17 cellular contexts compared by ENCODE assay signal in the genomic region with DNA sequence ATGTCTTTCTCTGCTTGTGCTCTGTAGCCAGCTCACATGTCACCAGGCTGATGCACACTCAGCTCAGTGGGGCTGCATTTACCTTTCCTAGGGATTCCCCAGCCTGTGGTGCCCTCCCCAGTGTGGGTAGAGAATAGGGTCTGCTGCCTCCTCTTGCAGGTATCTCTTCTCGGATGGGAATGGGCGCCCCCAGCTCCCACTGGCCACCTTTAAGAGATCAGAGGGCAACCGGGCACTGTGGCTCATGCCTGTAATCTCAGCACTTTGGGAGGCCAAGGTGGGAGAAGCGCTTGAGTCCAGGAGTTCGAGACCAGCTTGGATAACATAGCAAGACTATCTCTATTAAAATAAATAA. TPM values are rescaled to one million over a fixed set of nuclear protein-coding genes. Genes with fewer than 3 reads are reported as not detected.
DNase-seq lines count a peak whose midpoint lies in the region; ATAC-seq, FAIRE-seq and TF ChIP-seq lines count a peak whose summit lies in the region.
"Had no signal": no experiment of that assay in that cellular context is flagged by ENCODE, and none has a peak within 500 bp of the region (broad histone marks: within the 10 kb centered on the region; RNA-seq: fewer than 3 reads in every experiment).

No MANE protein-coding gene starts in this region.

- H3K36me3 Mint-ChIP-seq in activated naive CD4-positive, alpha-beta T cell treated with anti-CD3 and anti-CD28 coated beads, Interleukin-2, amount 50 U/mL, for 72 hours: no peaks in the 10 kb centered on the region
- peaks cover 11% of the 10 kb centered on the region for H3K36me3 Mint-ChIP-seq in activated CD8-positive, alpha-beta T cell treated with anti-CD3 and anti-CD28 coated beads, Interleukin-2, amount 10 ng/mL, durations not matched to agents 7 days and 5 days (ENCODE audit: low read depth)
- peaks cover 9% of the 10 kb centered on the region for H3K36me3 Mint-ChIP-seq in type B pancreatic cell

- H3K4me3 Mint-ChIP-seq in activated CD8-positive, alpha-beta T cell treated with anti-CD3 and anti-CD28 coated beads, Interleukin-2, amount 10 ng/mL, durations not matched to agents 7 days and 5 days: no peak overlapping the region
- H3K4me3 Mint-ChIP-seq in type B pancreatic cell: peak overlapping the region; percentile 74

- no peak for TF ChIP-seq POLR2A in HepG2 (IDR thresholded peaks at IDR 0.05; ENCODE audit: insufficient read depth in 1 of 2, low read depth in 2 of 2, low read length in 2 of 2)

- no peaks in the 10 kb centered on the region for H3K9me3 Mint-ChIP-seq in activated naive CD4-positive, alpha-beta T cell treated with anti-CD3 and anti-CD28 coated beads, Interleukin-2, amount 50 U/mL, for 72 hours
- H3K9me3 Mint-ChIP-seq in activated CD8-positive, alpha-beta T cell treated with anti-CD3 and anti-CD28 coated beads, Interleukin-2, amount 10 ng/mL, durations not matched to agents 7 days and 5 days (ENCODE audit: insufficient read depth): no peaks in the 10 kb centered on the region
- no peaks in the 10 kb centered on the region for H3K9me3 Mint-ChIP-seq in type B pancreatic cell

- H4K20me1 ChIP-seq in HepG2 (ENCODE audit: insufficient read depth, low read length): no peaks in the 10 kb centered on the region
- H4K20me1 ChIP-seq in PC-9 (ENCODE audit: insufficient read depth): peaks cover 3% of the 10 kb centered on the region

- H2AFZ ChIP-seq in HepG2 (ENCODE audit: low read length) (no peak overlapping the region), PC-9 (no peak overlapping the region)

- no peak for ATAC-seq in activated naive CD4-positive, alpha-beta T cell treated with anti-CD3 and anti-CD28 coated beads, Interleukin-2, amount 50 U/mL, for 72 hours
- no peak for ATAC-seq in activated CD8-positive, alpha-beta T cell treated with anti-CD3 and anti-CD28 coated beads, Interleukin-2, amount 10 ng/mL, durations not matched to agents 7 days and 5 days
- ATAC-seq in HepG2 (no peak), GM21390 (IDR thresholded peaks at IDR 0.05; ENCODE audit: unreplicated experiment) (no peak)
- ATAC-seq: left cardiac atrium had no signal

- no peak overlapping the region for H3K27ac ChIP-seq in HepG2 (ENCODE audit: extremely low read length, insufficient read depth, low read length)
- no peak overlapping the region for H3K27ac ChIP-seq in PC-9
- H3K27ac ChIP-seq: ovary, SJSA1, suprapubic skin had no signal

- H3K27me3 ChIP-seq in HepG2 (ENCODE audit: control insufficient read depth in 1 of 2, insufficient read depth in 2 of 2, low read length in 2 of 2) (peaks cover 2 to 13% of the 10 kb centered on the region in 2 experiments; a peak in 4 of 5 replicates), PC-9 (ENCODE audit: insufficient read depth, low read depth) (no peaks in the 10 kb centered on the region)
- H3K27me3 ChIP-seq: ovary, SJSA1, suprapubic skin had no signal

- DNase-seq in activated naive CD4-positive, alpha-beta T cell treated with anti-CD3 and anti-CD28 coated beads, Interleukin-2, amount 50 U/mL, for 72 hours (ENCODE audit: low spot score in 2 of 2): peak in 1 of 2 donors; percentile 47
- DNase-seq in activated naive CD4-positive, alpha-beta T cell (lab: John Stamatoyannopoulos, UW): no peak
- no peak for DNase-seq in activated CD8-positive, alpha-beta T cell treated with anti-CD3 and anti-CD28 coated beads, Interleukin-2, amount 10 ng/mL, durations not matched to agents 7 days and 5 days
- DNase-seq in HepG2 (ENCODE audit: low spot score) (no peak), type B pancreatic cell (ENCODE audit: extremely low spot score, unreplicated experiment) (no peak), PC-9 (no peak), cerebellum (ENCODE audit: low spot score) (no peak)
- DNase-seq: midbrain, MV-4-11, NCI-H2029 treated with DMSO at 0.1 percent for 48 hours, NCI-H524 treated with DMSO at 0.1 percent for 48 hours had no signal

- no peaks in the 10 kb centered on the region for H3K27me3 Mint-ChIP-seq in activated CD8-positive, alpha-beta T cell treated with anti-CD3 and anti-CD28 coated beads, Interleukin-2, amount 10 ng/mL, durations not matched to agents 7 days and 5 days (ENCODE audit: low read depth)
- peaks cover 3% of the 10 kb centered on the region for H3K27me3 Mint-ChIP-seq in type B pancreatic cell

- no peak for FAIRE-seq in HepG2 (lab: Jason Lieb, UNC)

- H3K9me3 ChIP-seq in HepG2 (ENCODE audit: low read length) (no peaks in the 10 kb centered on the region), PC-9 (ENCODE audit: insufficient read depth, low read depth) (no peaks in the 10 kb centered on the region)
- H3K9me3 ChIP-seq: ovary, SJSA1, suprapubic skin had no signal

- TF ChIP-seq CTCF in HepG2 (CRISPR knock-in tag; IDR thresholded peaks at IDR 0.05): no peak
- TF ChIP-seq CTCF in type B pancreatic cell (conservative IDR thresholded peaks at IDR 0.05): no peak
- TF ChIP-seq CTCF in PC-9 (conservative IDR thresholded peaks at IDR 0.05): no peak

- in situ Hi-C loops in HepG2 (cut with HindIII; ENCODE audit: extremely low pct_ligation_motif_present, low pct_unique_long_range_greater_than_20kb): no loop called here

- H3K4me3 ChIP-seq in HepG2 (replicated peaks in 1 of 3; ENCODE audit: insufficient read depth in 1 of 3, low read depth in 2 of 3, low read length in 3 of 3) (no peak overlapping the region), PC-9 (no peak overlapping the region)
- H3K4me3 ChIP-seq: coronary artery, ovary, SJSA1, suprapubic skin had no signal

- H3K4me2 ChIP-seq in HepG2 (ENCODE audit: low read depth, low read length) (no peak overlapping the region), PC-9 (no peak overlapping the region)

- H3K4me1 ChIP-seq in HepG2 (ENCODE audit: insufficient read depth, low read length) (peaks cover 28% of the 10 kb centered on the region), PC-9 (replicated peaks; ENCODE audit: insufficient read depth) (0 out of 2 replicates have a peak, but pooled peaks cover 8% of the 10 kb centered on the region)

- H3K36me3 ChIP-seq in HepG2 (replicated peaks in 1 of 2; ENCODE audit: control insufficient read depth in 1 of 2, insufficient read depth in 2 of 2, low read length in 2 of 2) (peaks cover 2 to 8% of the 10 kb centered on the region in 2 experiments; a peak in 4 of 5 replicates), PC-9 (ENCODE audit: low read depth) (no peaks in the 10 kb centered on the region)
- H3K36me3 ChIP-seq: ovary had no signal

- POLR2A ChIA-PET in activated CD8-positive, alpha-beta T cell treated with anti-CD3 and anti-CD28 coated beads, Interleukin-2, amount 10 ng/mL, durations not matched to agents 7 days and 5 days (lab: Charles Lee): interaction anchor here (0.9 to 3.1 kb wide), 3 partner anchors 13 to 48 kb away, joined by 3 to 18 read pairs (median 5); a partner anchor contains a TSS
- POLR2A ChIA-PET in HepG2 (lab: Yijun Ruan, JAX): no interaction called here
- POLR2A ChIA-PET in PC-9 (lab: Charles Lee; ENCODE audit: unreplicated experiment): no interaction called here

- no peak for TF ChIP-seq RAD21 in HepG2 (CRISPR knock-in tag; IDR thresholded peaks at IDR 0.05)

- H3K27ac Mint-ChIP-seq in activated naive CD4-positive, alpha-beta T cell treated with anti-CD3 and anti-CD28 coated beads, Interleukin-2, amount 50 U/mL, for 72 hours: peak overlapping the region; percentile 25 to 89
- H3K27ac Mint-ChIP-seq in activated CD8-positive, alpha-beta T cell treated with anti-CD3 and anti-CD28 coated beads, Interleukin-2, amount 10 ng/mL, durations not matched to agents 7 days and 5 days: peak overlapping the region; percentile 42
- H3K27ac Mint-ChIP-seq in type B pancreatic cell: no peak overlapping the region

- WGBS in HepG2 (ENCODE audit: low lambda C conversion rate): 98% methylated on average over 5 of the region's 5 CpGs

- BruUV-seq in HepG2 (replicated peaks; lab: Mats Ljungman, UMichigan): no TSS peak
- no TSS peak for BruUV-seq in PC-9 (replicated peaks; lab: Mats Ljungman, UMichigan)

- peaks cover 12% of the 10 kb centered on the region for H3K79me2 ChIP-seq in HepG2 (ENCODE audit: insufficient read depth, low read length)
- peaks cover 22% of the 10 kb centered on the region for H3K79me2 ChIP-seq in PC-9 (ENCODE audit: low read depth)

- no peak overlapping the region for H3K9ac ChIP-seq in HepG2 (ENCODE audit: insufficient read depth, low read depth, low read length)

- CTCF ChIA-PET in activated CD8-positive, alpha-beta T cell treated with anti-CD3 and anti-CD28 coated beads, Interleukin-2, amount 10 ng/mL, durations not matched to agents 7 days and 5 days (lab: Charles Lee): interaction anchor here (0.9 to 5.0 kb wide), 3 partner anchors 12 to 255 kb away, joined by 4 to 43 read pairs (median 7); a partner anchor contains a TSS
- CTCF ChIA-PET in HepG2 (lab: Yijun Ruan, JAX; ENCODE audit: low intra/inter-chr PET ratio, low total read pairs) (no interaction called here), PC-9 (lab: Charles Lee) (no interaction called here)

- peaks cover 20% of the 10 kb centered on the region; the same call in 1 of the 2 replicates for H3F3A ChIP-seq in PC-9 (ENCODE audit: insufficient read depth, low read depth)

- no peak for TF ChIP-seq EP300 in HepG2 (IDR thresholded peaks at IDR 0.05; ENCODE audit: low read depth in 2 of 2, low read length in 2 of 2)
- TF ChIP-seq EP300 in HepG2 (CRISPR knock-in tag; IDR thresholded peaks at IDR 0.05; ENCODE audit: borderline replicate concordance): no peak

- peaks cover 47% of the 10 kb centered on the region for H3K4me1 Mint-ChIP-seq in activated CD8-positive, alpha-beta T cell treated with anti-CD3 and anti-CD28 coated beads, Interleukin-2, amount 10 ng/mL, durations not matched to agents 7 days and 5 days (ENCODE audit: low read depth)
- peaks cover 16% of the 10 kb centered on the region for H3K4me1 Mint-ChIP-seq in type B pancreatic cell (ENCODE audit: unreplicated experiment)

- no peaks in the 10 kb centered on the region for H3K9me2 ChIP-seq in PC-9 (ENCODE audit: insufficient read depth)

- intact Hi-C loops in HepG2 (cut with micrococcal nuclease; ENCODE audit: unreplicated experiment): no loop called here
- intact Hi-C loops in PC-9 (cut with micrococcal nuclease; ENCODE audit: unreplicated experiment): no loop called here

RNA-seq across cellular contexts. Expression of a gene that starts 3.3 kb away (rescaled TPM):
- total RNA-seq in activated naive CD4-positive, alpha-beta T cell treated with anti-CD3 and anti-CD28 coated beads, Interleukin-2, amount 50 U/mL, for 72 hours: 10 to 100 TPM; 31.5 to 32.7 TPM
- total RNA-seq in activated CD8-positive, alpha-beta T cell treated with anti-CD3 and anti-CD28 coated beads, Interleukin-2, amount 10 ng/mL, durations not matched to agents 7 days and 5 days: 10 to 100 TPM; 24.7 to 26.0 TPM
- 7.5 and 22.1 TPM in 2 replicates for total RNA-seq in HepG2 (2016; rRNA removed; fragmentation: Illumina TruSeq; extraction: Trizol)
- 10.5 and 11.7 TPM in 2 replicates for total RNA-seq in HepG2 (2016; cell fraction: cytosol; rRNA removed; fragmentation: Illumina TruSeq; extraction: Trizol; ENCODE audit: low read depth)
- total RNA-seq in HepG2 (2016; cell fraction: insoluble cytoplasmic fraction; rRNA removed; fragmentation: Illumina TruSeq; extraction: Trizol): 6.2 and 23.3 TPM in 2 replicates
- 9.8 and 10.1 TPM in 2 replicates for total RNA-seq in HepG2 (2016; cell fraction: membrane; rRNA removed; fragmentation: Illumina TruSeq; extraction: Trizol)
- total RNA-seq in HepG2 (2016; cell fraction: nucleus; rRNA removed; fragmentation: Illumina TruSeq; extraction: Trizol): 20.2 and 23.1 TPM in 2 replicates
- polyA plus RNA-seq in HepG2 (2011; rRNA removed): 17.0 and 22.7 TPM in 2 replicates
- 9.6 and 15.4 TPM in 2 replicates for polyA plus RNA-seq in HepG2 (2011; cell fraction: cytosol; rRNA removed)
- polyA plus RNA-seq in HepG2 (2011; cell fraction: nucleus; rRNA removed): 39.0 and 41.1 TPM in 2 replicates
- polyA plus RNA-seq in HepG2 (2012): 13.3 and 17.4 TPM in 2 replicates
- 1.4 and 1.5 TPM in 2 replicates for polyA plus RNA-seq in HepG2 (2016; cell fraction: cytosol; fragmentation: Illumina TruSeq; extraction: Trizol; ENCODE audit: low read depth)
- 4.9 and 6.1 TPM in 2 replicates for polyA plus RNA-seq in HepG2 (2016; cell fraction: insoluble cytoplasmic fraction; fragmentation: Illumina TruSeq; extraction: Trizol; ENCODE audit: low read depth)
- polyA plus RNA-seq in HepG2 (2016; cell fraction: membrane; fragmentation: Illumina TruSeq; extraction: Trizol; ENCODE audit: low read depth): 2.1 and 2.5 TPM in 2 replicates
- 37.4 and 38.2 TPM in 2 replicates for polyA plus RNA-seq in HepG2 (2016; cell fraction: nucleus; fragmentation: Illumina TruSeq; extraction: Trizol; ENCODE audit: insufficient read depth, low read depth)
- polyA minus RNA-seq in HepG2 (2011; rRNA and poly(A)+ RNA removed; ENCODE audit: low replicate concordance): 34.0 and 72.4 TPM in 2 replicates
- polyA minus RNA-seq in HepG2 (2011; cell fraction: cytosol; rRNA and poly(A)+ RNA removed): 22.9 and 27.6 TPM in 2 replicates
- 14.0 and 16.7 TPM in 2 replicates for polyA minus RNA-seq in HepG2 (2011; cell fraction: nucleus; rRNA and poly(A)+ RNA removed)
- total RNA-seq in type B pancreatic cell (ENCODE audit: low replicate concordance): 23.5 and 38.8 TPM in 2 replicates
- total RNA-seq in PC-9 (2021): 34.0 and 37.5 TPM in 2 replicates
- 17.8 TPM for total RNA-seq in cerebellum

RNA-seq across cellular contexts. Expression of a gene that starts 23.8 kb away (rescaled TPM):
- total RNA-seq in activated naive CD4-positive, alpha-beta T cell treated with anti-CD3 and anti-CD28 coated beads, Interleukin-2, amount 50 U/mL, for 72 hours: 10 to 100 TPM; 63.6 to 91.4 TPM
- total RNA-seq in activated CD8-positive, alpha-beta T cell treated with anti-CD3 and anti-CD28 coated beads, Interleukin-2, amount 10 ng/mL, durations not matched to agents 7 days and 5 days: 10 to 100 TPM; 81.0 to 85.4 TPM
- 217 and 294 TPM in 2 replicates for total RNA-seq in HepG2 (2016; rRNA removed; fragmentation: Illumina TruSeq; extraction: Trizol)
- total RNA-seq in HepG2 (2016; cell fraction: cytosol; rRNA removed; fragmentation: Illumina TruSeq; extraction: Trizol; ENCODE audit: low read depth): 159 and 163 TPM in 2 replicates
- 225 and 322 TPM in 2 replicates for total RNA-seq in HepG2 (2016; cell fraction: insoluble cytoplasmic fraction; rRNA removed; fragmentation: Illumina TruSeq; extraction: Trizol)
- 113 and 118 TPM in 2 replicates for total RNA-seq in HepG2 (2016; cell fraction: membrane; rRNA removed; fragmentation: Illumina TruSeq; extraction: Trizol)
- 94.1 and 102 TPM in 2 replicates for total RNA-seq in HepG2 (2016; cell fraction: nucleus; rRNA removed; fragmentation: Illumina TruSeq; extraction: Trizol)
- polyA plus RNA-seq in HepG2 (2011; rRNA removed): 131 and 137 TPM in 2 replicates
- 178 and 188 TPM in 2 replicates for polyA plus RNA-seq in HepG2 (2011; cell fraction: cytosol; rRNA removed)
- 65.8 and 77.3 TPM in 2 replicates for polyA plus RNA-seq in HepG2 (2011; cell fraction: nucleus; rRNA removed)
- polyA plus RNA-seq in HepG2 (2012): 92.3 and 97.7 TPM in 2 replicates
- polyA plus RNA-seq in HepG2 (2016; cell fraction: cytosol; fragmentation: Illumina TruSeq; extraction: Trizol; ENCODE audit: low read depth): 113 and 115 TPM in 2 replicates
- 260 and 314 TPM in 2 replicates for polyA plus RNA-seq in HepG2 (2016; cell fraction: insoluble cytoplasmic fraction; fragmentation: Illumina TruSeq; extraction: Trizol; ENCODE audit: low read depth)
- polyA plus RNA-seq in HepG2 (2016; cell fraction: membrane; fragmentation: Illumina TruSeq; extraction: Trizol; ENCODE audit: low read depth): 75.9 and 83.5 TPM in 2 replicates
- 124 and 142 TPM in 2 replicates for polyA plus RNA-seq in HepG2 (2016; cell fraction: nucleus; fragmentation: Illumina TruSeq; extraction: Trizol; ENCODE audit: insufficient read depth, low read depth)
- polyA minus RNA-seq in HepG2 (2011; rRNA and poly(A)+ RNA removed; ENCODE audit: low replicate concordance): 68.9 and 78.1 TPM in 2 replicates
- 21.0 and 23.5 TPM in 2 replicates for polyA minus RNA-seq in HepG2 (2011; cell fraction: cytosol; rRNA and poly(A)+ RNA removed)
- 83.2 and 89.1 TPM in 2 replicates for polyA minus RNA-seq in HepG2 (2011; cell fraction: nucleus; rRNA and poly(A)+ RNA removed)
- 66.6 and 76.9 TPM in 2 replicates for total RNA-seq in type B pancreatic cell (ENCODE audit: low replicate concordance)
- 42.6 and 48.3 TPM in 2 replicates for total RNA-seq in PC-9 (2021)
- 32.8 TPM for total RNA-seq in cerebellum

RNA-seq across cellular contexts. Expression of a gene that starts 23.8 kb away (rescaled TPM):
- 100 to 1,000 TPM in 1 of 2 donors, 10 to 100 TPM in 1; 45.9 to 101 TPM for total RNA-seq in activated naive CD4-positive, alpha-beta T cell treated with anti-CD3 and anti-CD28 coated beads, Interleukin-2, amount 50 U/mL, for 72 hours
- total RNA-seq in activated CD8-positive, alpha-beta T cell treated with anti-CD3 and anti-CD28 coated beads, Interleukin-2, amount 10 ng/mL, durations not matched to agents 7 days and 5 days: 10 to 100 TPM; 23.5 to 27.8 TPM
- total RNA-seq in HepG2 (2016; rRNA removed; fragmentation: Illumina TruSeq; extraction: Trizol): 17.3 and 24.6 TPM in 2 replicates
- 6.4 and 7.4 TPM in 2 replicates for total RNA-seq in HepG2 (2016; cell fraction: cytosol; rRNA removed; fragmentation: Illumina TruSeq; extraction: Trizol; ENCODE audit: low read depth)
- total RNA-seq in HepG2 (2016; cell fraction: insoluble cytoplasmic fraction; rRNA removed; fragmentation: Illumina TruSeq; extraction: Trizol): 17.1 and 25.6 TPM in 2 replicates
- total RNA-seq in HepG2 (2016; cell fraction: membrane; rRNA removed; fragmentation: Illumina TruSeq; extraction: Trizol): 7.7 and 8.9 TPM in 2 replicates
- total RNA-seq in HepG2 (2016; cell fraction: nucleus; rRNA removed; fragmentation: Illumina TruSeq; extraction: Trizol): 28.4 and 31.8 TPM in 2 replicates
- 13.4 and 20.7 TPM in 2 replicates for polyA plus RNA-seq in HepG2 (2011; rRNA removed)
- 4.7 and 7.1 TPM in 2 replicates for polyA plus RNA-seq in HepG2 (2011; cell fraction: cytosol; rRNA removed)
- polyA plus RNA-seq in HepG2 (2011; cell fraction: nucleus; rRNA removed): 58.4 and 108 TPM in 2 replicates
- 6.6 and 17.5 TPM in 2 replicates for polyA plus RNA-seq in HepG2 (2012)
- polyA plus RNA-seq in HepG2 (2016; cell fraction: cytosol; fragmentation: Illumina TruSeq; extraction: Trizol; ENCODE audit: low read depth): 1.3 and 1.6 TPM in 2 replicates
- 13.3 and 16.0 TPM in 2 replicates for polyA plus RNA-seq in HepG2 (2016; cell fraction: insoluble cytoplasmic fraction; fragmentation: Illumina TruSeq; extraction: Trizol; ENCODE audit: low read depth)
- polyA plus RNA-seq in HepG2 (2016; cell fraction: membrane; fragmentation: Illumina TruSeq; extraction: Trizol; ENCODE audit: low read depth): 2.3 and 3.2 TPM in 2 replicates
- 65.8 and 68.9 TPM in 2 replicates for polyA plus RNA-seq in HepG2 (2016; cell fraction: nucleus; fragmentation: Illumina TruSeq; extraction: Trizol; ENCODE audit: insufficient read depth, low read depth)
- polyA minus RNA-seq in HepG2 (2011; rRNA and poly(A)+ RNA removed; ENCODE audit: low replicate concordance): 6.9 and 17.6 TPM in 2 replicates
- 5.3 and 5.4 TPM in 2 replicates for polyA minus RNA-seq in HepG2 (2011; cell fraction: cytosol; rRNA and poly(A)+ RNA removed)
- polyA minus RNA-seq in HepG2 (2011; cell fraction: nucleus; rRNA and poly(A)+ RNA removed): 14.9 and 18.7 TPM in 2 replicates
- 6.2 and 18.7 TPM in 2 replicates for total RNA-seq in type B pancreatic cell (ENCODE audit: low replicate concordance)
- 18.2 and 21.0 TPM in 2 replicates for total RNA-seq in PC-9 (2021)
- total RNA-seq in cerebellum: 4.7 TPM

RNA-seq across cellular contexts. Expression of a gene that starts 48.1 kb away (rescaled TPM):
- 10 to 100 TPM; 40.3 to 66.7 TPM for total RNA-seq in activated naive CD4-positive, alpha-beta T cell treated with anti-CD3 and anti-CD28 coated beads, Interleukin-2, amount 50 U/mL, for 72 hours
- total RNA-seq in activated CD8-positive, alpha-beta T cell treated with anti-CD3 and anti-CD28 coated beads, Interleukin-2, amount 10 ng/mL, durations not matched to agents 7 days and 5 days: 10 to 100 TPM; 77.7 to 77.9 TPM
- total RNA-seq in HepG2 (2016; rRNA removed; fragmentation: Illumina TruSeq; extraction: Trizol) (222 and 239 TPM in 2 replicates), type B pancreatic cell (ENCODE audit: low replicate concordance) (75.3 and 104 TPM in 2 replicates), PC-9 (2021) (72.9 and 102 TPM in 2 replicates), cerebellum (35.9 TPM)
- 75.0 and 83.4 TPM in 2 replicates for total RNA-seq in HepG2 (2016; cell fraction: cytosol; rRNA removed; fragmentation: Illumina TruSeq; extraction: Trizol; ENCODE audit: low read depth)
- total RNA-seq in HepG2 (2016; cell fraction: insoluble cytoplasmic fraction; rRNA removed; fragmentation: Illumina TruSeq; extraction: Trizol): 213 and 234 TPM in 2 replicates
- total RNA-seq in HepG2 (2016; cell fraction: membrane; rRNA removed; fragmentation: Illumina TruSeq; extraction: Trizol): 172 and 182 TPM in 2 replicates
- total RNA-seq in HepG2 (2016; cell fraction: nucleus; rRNA removed; fragmentation: Illumina TruSeq; extraction: Trizol): 115 and 124 TPM in 2 replicates
- 87.3 and 93.2 TPM in 2 replicates for polyA plus RNA-seq in HepG2 (2011; rRNA removed)
- 57.2 and 66.4 TPM in 2 replicates for polyA plus RNA-seq in HepG2 (2011; cell fraction: cytosol; rRNA removed)
- polyA plus RNA-seq in HepG2 (2011; cell fraction: nucleus; rRNA removed): 50.6 and 58.7 TPM in 2 replicates
- 90.0 and 114 TPM in 2 replicates for polyA plus RNA-seq in HepG2 (2012)
- polyA plus RNA-seq in HepG2 (2016; cell fraction: cytosol; fragmentation: Illumina TruSeq; extraction: Trizol; ENCODE audit: low read depth): 59.8 and 73.7 TPM in 2 replicates
- 202 and 242 TPM in 2 replicates for polyA plus RNA-seq in HepG2 (2016; cell fraction: insoluble cytoplasmic fraction; fragmentation: Illumina TruSeq; extraction: Trizol; ENCODE audit: low read depth)
- 104 and 113 TPM in 2 replicates for polyA plus RNA-seq in HepG2 (2016; cell fraction: membrane; fragmentation: Illumina TruSeq; extraction: Trizol; ENCODE audit: low read depth)
- 152 and 155 TPM in 2 replicates for polyA plus RNA-seq in HepG2 (2016; cell fraction: nucleus; fragmentation: Illumina TruSeq; extraction: Trizol; ENCODE audit: insufficient read depth, low read depth)
- 159 and 165 TPM in 2 replicates for polyA minus RNA-seq in HepG2 (2011; rRNA and poly(A)+ RNA removed; ENCODE audit: low replicate concordance)
- polyA minus RNA-seq in HepG2 (2011; cell fraction: cytosol; rRNA and poly(A)+ RNA removed): 74.4 and 77.8 TPM in 2 replicates
- 73.0 and 88.5 TPM in 2 replicates for polyA minus RNA-seq in HepG2 (2011; cell fraction: nucleus; rRNA and poly(A)+ RNA removed)
